Comparison of ENCODE assay signal across 11 cellular contexts in genomic region chr6:25054469-25054868, GRCh38.
A peak's percentile ranks its signal among the peaks of the same experiment; 100 is the strongest.
DNase-seq lines count a peak whose midpoint lies in the region; ATAC-seq, FAIRE-seq and TF ChIP-seq lines count a peak whose summit lies in the region.
"Had no signal": no experiment of that assay in that cellular context is flagged by ENCODE, and none has a peak within 500 bp of the region (broad histone marks: within the 10 kb centered on the region; RNA-seq: fewer than 3 reads in every experiment).

No MANE protein-coding gene starts in this region.

- TF ChIP-seq CTCF in GM12878 (IDR thresholded peaks at IDR 0.05 in 2 of 3, conservative IDR thresholded peaks at IDR 0.05 in 1 of 3; ENCODE audit: control insufficient read depth in 2 of 3, extremely low read depth in 1 of 3, insufficient read depth in 1 of 3, low read depth in 3 of 3, low read length in 3 of 3) (no peak), neural progenitor cell (IDR thresholded peaks at IDR 0.05) (no peak)

- TF ChIP-seq POLR2A in GM12878 (IDR thresholded peaks at IDR 0.05; ENCODE audit: low read depth, low read length) = no peak

- peaks cover 76% of the 10 kb centered on the region for H3K4me1 ChIP-seq in CD4-positive, CD25-positive, alpha-beta regulatory T cell (ENCODE audit: control insufficient read depth, insufficient read depth, low read length, poor library complexity, severe bottlenecking)
- H3K4me1 ChIP-seq in GM12878 (ENCODE audit: control insufficient read depth, insufficient read depth, low read length) (peaks cover 26% of the 10 kb centered on the region), neural progenitor cell (peaks cover 6% of the 10 kb centered on the region)

- no peaks in the 10 kb centered on the region for H3K27me3 Mint-ChIP-seq in CD4-positive, CD25-positive, alpha-beta regulatory T cell
- peaks cover 2% of the 10 kb centered on the region for H3K27me3 Mint-ChIP-seq in neural progenitor cell (ENCODE audit: insufficient read depth, low read depth)

- no peaks in the 10 kb centered on the region for H3F3A ChIP-seq in neural progenitor cell (ENCODE audit: low read depth)

- no peaks in the 10 kb centered on the region for H3K27me3 ChIP-seq in CD4-positive, CD25-positive, alpha-beta regulatory T cell (ENCODE audit: control insufficient read depth, insufficient read depth, low read length)
- H3K27me3 ChIP-seq in GM12878 (replicated peaks in 1 of 2; ENCODE audit: control insufficient read depth in 2 of 2, insufficient read depth in 2 of 2, low read length in 1 of 2) = no peaks in the 10 kb centered on the region
- no peaks in the 10 kb centered on the region for H3K27me3 ChIP-seq in neural progenitor cell

- intact Hi-C loops in GM12878 (cut with micrococcal nuclease; ENCODE audit: unreplicated experiment) = no loop called here

- FAIRE-seq in GM12878 (lab: Jason Lieb, UNC) = no peak

- no peak for TF ChIP-seq RAD21 in GM12878 (IDR thresholded peaks at IDR 0.05; ENCODE audit: insufficient read depth, low read depth, low read length)

- H3K79me2 ChIP-seq in GM12878 (ENCODE audit: control insufficient read depth, insufficient read depth, low read length) = no peaks in the 10 kb centered on the region
- no peaks in the 10 kb centered on the region for H3K79me2 ChIP-seq in neural progenitor cell (ENCODE audit: low read depth)

- BruUV-seq in GM12878 (replicated peaks; lab: Mats Ljungman, UMichigan) = TSS peak; percentile 92

- ATAC-seq in CD4-positive, CD25-positive, alpha-beta regulatory T cell (ENCODE audit: low read depth in 2 of 2) = no peak
- peak; percentile 23 for ATAC-seq in GM12878

- peak overlapping the region; percentile 90 to 95 (median 90) for H3K27ac Mint-ChIP-seq in CD4-positive, CD25-positive, alpha-beta regulatory T cell
- peak overlapping the region; percentile 57 for H3K27ac Mint-ChIP-seq in neural progenitor cell
- H3K27ac Mint-ChIP-seq: nephron progenitor cell had no signal

- SMC1A ChIA-PET in GM12878 (lab: Charles Lee; ENCODE audit: uncharacterized antibody, unreplicated experiment) = interaction anchor here (0.6 to 14.9 kb wide), 20 partner anchors 8 to 340 kb away, joined by 3 to 304 read pairs (median 8); partner anchors contain the start of gene RIPOR2

- peaks cover 0 to 1% (median 0%) of the 10 kb centered on the region in 7 donors for H3K9me3 Mint-ChIP-seq in CD4-positive, CD25-positive, alpha-beta regulatory T cell
- H3K9me3 Mint-ChIP-seq in neural progenitor cell = peaks cover 5% of the 10 kb centered on the region

- H2AFZ ChIP-seq in GM12878 (ENCODE audit: control insufficient read depth, low read depth, low read length) (peak overlapping the region; percentile 65; the same call in 1 of the 2 replicates), neural progenitor cell (replicated peaks) (no peak overlapping the region)

- no peaks in the 10 kb centered on the region for H3K9me3 ChIP-seq in CD4-positive, CD25-positive, alpha-beta regulatory T cell (ENCODE audit: control insufficient read depth in 2 of 2, low read length in 2 of 2)
- H3K9me3 ChIP-seq in KOPT-K1 (ENCODE audit: insufficient read depth, low read length, poor library complexity, severe bottlenecking) (peaks cover under 1% of the 10 kb centered on the region), GM12878 (replicated peaks; ENCODE audit: control insufficient read depth, insufficient read depth, low read length) (no peaks in the 10 kb centered on the region; the same call in 2 of the 3 replicates), neural progenitor cell (ENCODE audit: low read depth) (no peaks in the 10 kb centered on the region)

- H3K4me2 ChIP-seq in GM12878 (ENCODE audit: control insufficient read depth, insufficient read depth) = peak overlapping the region; percentile 51
- H3K4me2 ChIP-seq in neural progenitor cell = no peak overlapping the region

- CTCF ChIA-PET in GM12878 (lab: Yijun Ruan, JAX) = interaction anchor here (1.2 to 7.8 kb wide), 14 partner anchors 9 to 199 kb away, joined by 3 to 91 read pairs (median 10); partner anchors contain the start of gene RIPOR2

- WGBS in GM12878 (ENCODE audit: insufficient coverage, insufficient replicate concordance, low lambda C conversion rate, missing lambda C conversion rate) = 4% methylated on average over 3 of the region's 3 CpGs

- H3K9ac ChIP-seq in GM12878 (ENCODE audit: control insufficient read depth, insufficient read depth, low read length) (no peak overlapping the region), neural progenitor cell (no peak overlapping the region)

- H3K4me3 Mint-ChIP-seq in CD4-positive, CD25-positive, alpha-beta regulatory T cell = peak overlapping the region; percentile 49 to 79 (median 52)
- H3K4me3 Mint-ChIP-seq in neural progenitor cell = no peak overlapping the region
- H3K4me3 Mint-ChIP-seq: nephron progenitor cell had no signal

- POLR2A ChIA-PET in GM12878 (lab: Charles Lee) = interaction anchor here (0.8 to 5.9 kb wide), 10 partner anchors 8 to 279 kb away, joined by 3 to 87 read pairs (median 7); no protein-coding TSS in a partner anchor

- H3K36me3 Mint-ChIP-seq in CD4-positive, CD25-positive, alpha-beta regulatory T cell = no peaks in the 10 kb centered on the region
- H3K36me3 Mint-ChIP-seq in neural progenitor cell = no peaks in the 10 kb centered on the region

- RAD21 ChIA-PET in GM12878 (lab: Charles Lee; ENCODE audit: unreplicated experiment) = interaction anchor here (1.1 to 4.8 kb wide), 12 partner anchors 8 to 276 kb away, joined by 3 to 63 read pairs (median 10); no protein-coding TSS in a partner anchor

- H4K20me1 ChIP-seq in GM12878 (ENCODE audit: control insufficient read depth, insufficient read depth) (no peaks in the 10 kb centered on the region), neural progenitor cell (ENCODE audit: low read depth) (no peaks in the 10 kb centered on the region)

- H3K27ac ChIP-seq in CD4-positive, CD25-positive, alpha-beta regulatory T cell (ENCODE audit: insufficient read depth, low read length, poor library complexity, severe bottlenecking) = peak overlapping the region; percentile 81
- peak overlapping the region; percentile 89 for H3K27ac ChIP-seq in KOPT-K1 (ENCODE audit: low read depth, low read length, poor library complexity, severe bottlenecking)
- peak overlapping the region; percentile 41 for H3K27ac ChIP-seq in GM12878 (ENCODE audit: control insufficient read depth, insufficient read depth)
- no peak overlapping the region for H3K27ac ChIP-seq in neural progenitor cell

- DNase-seq in CD4-positive, CD25-positive, alpha-beta regulatory T cell = no peak
- DNase-seq in GM12878 (ENCODE audit: low read depth, low spot score) (no peak), neural progenitor cell (ENCODE audit: low spot score) (no peak), C1 segment of cervical spinal cord (lab: John Stamatoyannopoulos, UW) (no peak), OCI-M2 (lab: John Stamatoyannopoulos, UW; ENCODE audit: unreplicated experiment) (no peak), ureter (ENCODE audit: low spot score) (no peak), NCI-H1694 treated with DMSO at 0.1 percent for 48 hours (lab: John Stamatoyannopoulos, UW) (no peak)
- DNase-seq: head of caudate nucleus, NCI-H345 had no signal

- H3K36me3 ChIP-seq in CD4-positive, CD25-positive, alpha-beta regulatory T cell (ENCODE audit: control insufficient read depth, insufficient read depth, low read length) = no peaks in the 10 kb centered on the region
- H3K36me3 ChIP-seq in KOPT-K1 (ENCODE audit: insufficient read depth, low read length) = no peaks in the 10 kb centered on the region
- H3K36me3 ChIP-seq in GM12878 (ENCODE audit: control insufficient read depth in 2 of 2, insufficient read depth in 2 of 2, low read length in 1 of 2) = no peaks in the 10 kb centered on the region
- H3K36me3 ChIP-seq in neural progenitor cell = no peaks in the 10 kb centered on the region

- TF ChIP-seq EP300 in GM12878 (IDR thresholded peaks at IDR 0.05; ENCODE audit: borderline replicate concordance in 1 of 2, control insufficient read depth in 1 of 2, low read depth in 2 of 2, low read length in 2 of 2) = no peak

- H3K4me1 Mint-ChIP-seq in CD4-positive, CD25-positive, alpha-beta regulatory T cell = peaks cover 38 to 83% (median 57%) of the 10 kb centered on the region in 4 donors
- peaks cover 6% of the 10 kb centered on the region for H3K4me1 Mint-ChIP-seq in neural progenitor cell

- H3K4me3 ChIP-seq in CD4-positive, CD25-positive, alpha-beta regulatory T cell (ENCODE audit: low read depth, low read length) = peak overlapping the region; percentile 61
- H3K4me3 ChIP-seq in GM12878 (no peak overlapping the region), neural progenitor cell (no peak overlapping the region)

- in situ Hi-C loops in GM12878 (cut with MboI) = no loop called here

TF ChIP-seq in GM12878, 131 proteins besides CTCF, POLR2A, EP300 and RAD21:
- no peak for TF ChIP-seq BHLHE40 (IDR thresholded peaks at IDR 0.05; ENCODE audit: borderline replicate concordance in 1 of 2, low read depth in 2 of 2, low read length in 1 of 2)
- no peak for TF ChIP-seq NRF1 (conservative IDR thresholded peaks at IDR 0.05; ENCODE audit: low read depth, low read length)
- no peak for TF ChIP-seq PAX5 (IDR thresholded peaks at IDR 0.05; ENCODE audit: borderline replicate concordance, low read depth, low read length)
- no peak for TF ChIP-seq CEBPB (IDR thresholded peaks at IDR 0.05; ENCODE audit: borderline replicate concordance in 1 of 2, low read depth in 2 of 2, low read length in 2 of 2)
- TF ChIP-seq NR2C2 (IDR thresholded peaks at IDR 0.05; ENCODE audit: borderline replicate concordance, control insufficient read depth, insufficient read length, low read depth) = no peak
- TF ChIP-seq BMI1 (IDR thresholded peaks at IDR 0.05; ENCODE audit: borderline replicate concordance) = no peak
- TF ChIP-seq, protein P1, sequence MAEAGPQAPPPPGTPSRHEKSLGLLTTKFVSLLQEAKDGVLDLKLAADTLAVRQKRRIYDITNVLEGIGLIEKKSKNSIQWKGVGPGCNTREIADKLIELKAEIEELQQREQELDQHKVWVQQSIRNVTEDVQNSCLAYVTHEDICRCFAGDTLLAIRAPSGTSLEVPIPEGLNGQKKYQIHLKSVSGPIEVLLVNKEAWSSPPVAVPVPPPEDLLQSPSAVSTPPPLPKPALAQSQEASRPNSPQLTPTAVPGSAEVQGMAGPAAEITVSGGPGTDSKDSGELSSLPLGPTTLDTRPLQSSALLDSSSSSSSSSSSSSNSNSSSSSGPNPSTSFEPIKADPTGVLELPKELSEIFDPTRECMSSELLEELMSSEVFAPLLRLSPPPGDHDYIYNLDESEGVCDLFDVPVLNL (IDR thresholded peaks at IDR 0.05; ENCODE audit: low read depth, low read length) = no peak
- TF ChIP-seq GABPA (IDR thresholded peaks at IDR 0.05; ENCODE audit: low read depth) = no peak
- no peak for TF ChIP-seq EZH2 (IDR thresholded peaks at IDR 0.05; ENCODE audit: borderline replicate concordance, control insufficient read depth, low read depth, low read length)
- TF ChIP-seq IKZF1 (conservative IDR thresholded peaks at IDR 0.05) = no peak
- no peak for TF ChIP-seq ZNF384 (IDR thresholded peaks at IDR 0.05; ENCODE audit: borderline replicate concordance, low read depth, low read length)
- TF ChIP-seq ZNF207 (IDR thresholded peaks at IDR 0.05; ENCODE audit: borderline replicate concordance) = no peak
- no peak for TF ChIP-seq ESRRA (IDR thresholded peaks at IDR 0.05; ENCODE audit: low read length)
TF ChIP-seq in GM12878: peak in this region for 0.
